8 cellular contexts compared by ENCODE assay signal in genomic region chr6:52595000-52595795, GRCh38. TPM values are rescaled to one million over a fixed set of nuclear protein-coding genes. Genes with fewer than 3 reads are reported as not detected.
DNase-seq lines count a peak whose midpoint lies in the region; ATAC-seq and TF ChIP-seq lines count a peak whose summit lies in the region.

No MANE protein-coding gene starts in this region.

- no peak overlapping the region for H2BK5ac ChIP-seq in trophoblast cell (ENCODE audit: low read depth, low read length, poor library complexity)

- peak overlapping the region in 2 of 3 donors; percentile 1 to 12 for H3K4me3 ChIP-seq in breast epithelium
- peak overlapping the region; percentile 13 for H3K4me3 ChIP-seq in lower lobe of right lung
- H3K4me3 ChIP-seq in trophoblast cell (ENCODE audit: low read depth, low read length), result no peak overlapping the region

- intact Hi-C loops in breast epithelium (cut with DNase I; ENCODE audit: low total_unique reads), result loop anchor here (5.0 kb wide), 1 partner anchor 178 kb away; no protein-coding TSS in a partner anchor
- intact Hi-C loops in lower lobe of right lung (cut with DNase I), result no loop called here

- no peaks in the 10 kb centered on the region for H3K9me3 ChIP-seq in breast epithelium
- no peaks in the 10 kb centered on the region for H3K9me3 ChIP-seq in lower lobe of right lung
- no peaks in the 10 kb centered on the region for H3K9me3 ChIP-seq in trophoblast cell (ENCODE audit: insufficient read depth, low read depth, low read length)

- no peaks in the 10 kb centered on the region for H3K27me3 ChIP-seq in breast epithelium
- H3K27me3 ChIP-seq in lower lobe of right lung (ENCODE audit: low read depth), result no peaks in the 10 kb centered on the region
- no peaks in the 10 kb centered on the region for H3K27me3 ChIP-seq in trophoblast cell (ENCODE audit: insufficient read depth, low read length)

- no peak overlapping the region for H4K91ac ChIP-seq in trophoblast cell (ENCODE audit: low read depth, low read length)

- no peaks in the 10 kb centered on the region for H3K79me2 ChIP-seq in trophoblast cell (ENCODE audit: control insufficient read depth, insufficient read depth, low read length, poor library complexity)

- H3K4ac ChIP-seq in trophoblast cell (ENCODE audit: low read depth, low read length), result no peak overlapping the region

- H2AFZ ChIP-seq in trophoblast cell (ENCODE audit: insufficient read depth, low read length, poor library complexity), result no peak overlapping the region

- no peak overlapping the region for H3K9ac ChIP-seq in trophoblast cell (ENCODE audit: low read length)

- H3K27me3 Mint-ChIP-seq in activated T-cell treated with anti-CD3 and anti-CD28 coated beads, Interleukin-2, amount 50 U/mL, for 72 hours (ENCODE audit: low read depth), result no peaks in the 10 kb centered on the region

- no peak overlapping the region for H2BK12ac ChIP-seq in trophoblast cell (ENCODE audit: low read length)

- H2AK5ac ChIP-seq in trophoblast cell (ENCODE audit: low read length), result no peak overlapping the region

- H4K12ac ChIP-seq in trophoblast cell (ENCODE audit: low read depth, low read length), result no peak overlapping the region

- H3K4me1 Mint-ChIP-seq in activated T-cell treated with anti-CD3 and anti-CD28 coated beads, Interleukin-2, amount 50 U/mL, for 72 hours (ENCODE audit: low read depth), result peaks cover 15% of the 10 kb centered on the region

- ATAC-seq in activated T-cell treated with anti-CD3 and anti-CD28 coated beads, Interleukin-2, amount 50 U/mL, for 72 hours (replicated peaks in 1 of 2), result peak; percentile 36 to 70
- ATAC-seq in HG02763 (IDR thresholded peaks at IDR 0.05; ENCODE audit: unreplicated experiment) (peak; percentile 71), lower lobe of right lung (peak; percentile 74 to 84)

- H3K4me2 ChIP-seq in trophoblast cell (ENCODE audit: low read length), result no peak overlapping the region

- H3K18ac ChIP-seq in trophoblast cell (ENCODE audit: low read length), result no peak overlapping the region

- H3K27ac Mint-ChIP-seq in activated T-cell treated with anti-CD3 and anti-CD28 coated beads, Interleukin-2, amount 50 U/mL, for 72 hours, result no peak overlapping the region

- no CpG with 5 or more reads among the region's 7 CpGs for WGBS in trophoblast cell (ENCODE audit: extremely low coverage, insufficient coverage, insufficient read length)

- H3K27ac ChIP-seq in breast epithelium (peak overlapping the region; percentile 26 to 75), lower lobe of right lung (peak overlapping the region; percentile 54), trophoblast cell (ENCODE audit: low read depth, low read length) (no peak overlapping the region)

- H3K4me1 ChIP-seq in breast epithelium, result no peaks in the 10 kb centered on the region
- H3K4me1 ChIP-seq in lower lobe of right lung, result peaks cover 33% of the 10 kb centered on the region
- H3K4me1 ChIP-seq in trophoblast cell (ENCODE audit: control insufficient read depth in 1 of 2, insufficient read depth in 2 of 2, low read length in 2 of 2), result peaks cover 0 to 3% of the 10 kb centered on the region in 2 experiments

- H3K36me3 ChIP-seq in breast epithelium (no peaks in the 10 kb centered on the region), lower lobe of right lung (no peaks in the 10 kb centered on the region), trophoblast cell (ENCODE audit: control insufficient read depth in 1 of 2, insufficient read depth in 2 of 2, low read length in 2 of 2) (no peaks in the 10 kb centered on the region)

- TF ChIP-seq POLR2A in breast epithelium (IDR thresholded peaks at IDR 0.05), result no peak

- H3K36me3 Mint-ChIP-seq in activated T-cell treated with anti-CD3 and anti-CD28 coated beads, Interleukin-2, amount 50 U/mL, for 72 hours (ENCODE audit: insufficient read depth in 2 of 2), result no peaks in the 10 kb centered on the region

- H3K14ac ChIP-seq in trophoblast cell (ENCODE audit: low read length), result no peak overlapping the region

- no peak overlapping the region for H4K8ac ChIP-seq in trophoblast cell (ENCODE audit: low read depth, low read length)

- no peaks in the 10 kb centered on the region for H3K79me1 ChIP-seq in trophoblast cell (ENCODE audit: low read length)

- H3K4me3 Mint-ChIP-seq in activated T-cell treated with anti-CD3 and anti-CD28 coated beads, Interleukin-2, amount 50 U/mL, for 72 hours, result no peak overlapping the region

- no peak for DNase-seq in activated T-cell treated with anti-CD3 and anti-CD28 coated beads, Interleukin-2, amount 50 U/mL, for 72 hours
- no peak for DNase-seq in activated T-cell treated with anti-CD3 and anti-CD28 coated beads, Interleukin-2, amount 50 U/mL, for 48 hours
- DNase-seq in NCI-H2171 (lab: John Stamatoyannopoulos, UW) (peak; percentile 60), breast epithelium (ENCODE audit: low spot score in 2 of 2) (no peak), lower lobe of right lung (no peak), NCI-H2029 treated with DMSO at 0.1 percent for 48 hours (lab: John Stamatoyannopoulos, UW) (no peak), trophoblast cell (no peak)

- H3K9me3 Mint-ChIP-seq in activated T-cell treated with anti-CD3 and anti-CD28 coated beads, Interleukin-2, amount 50 U/mL, for 72 hours, result no peaks in the 10 kb centered on the region

- no peak overlapping the region for H2BK120ac ChIP-seq in trophoblast cell (ENCODE audit: insufficient read depth, low read length, poor library complexity)

- H3K23ac ChIP-seq in trophoblast cell (ENCODE audit: low read length), result no peak overlapping the region

- TF ChIP-seq CTCF in breast epithelium (IDR thresholded peaks at IDR 0.05) (no peak), lower lobe of right lung (IDR thresholded peaks at IDR 0.05) (no peak)

RNA-seq across cellular contexts. Expression of gene TRAM2, which starts 18.3 kb away (rescaled TPM):
- total RNA-seq in activated T-cell treated with anti-CD3 and anti-CD28 coated beads, Interleukin-2, amount 50 U/mL, for 72 hours, result 1 to 10 TPM; 4.9 to 5.2 TPM
- total RNA-seq in breast epithelium, result 10 to 100 TPM; 11.9 to 33.0 (median 24.3) TPM
- 21.9 TPM for total RNA-seq in lower lobe of right lung
- 30.3 and 31.3 TPM in 2 replicates for polyA plus RNA-seq in trophoblast cell (2013)
